Comparison of ENCODE assay signal across 16 cellular contexts in the genomic region with DNA sequence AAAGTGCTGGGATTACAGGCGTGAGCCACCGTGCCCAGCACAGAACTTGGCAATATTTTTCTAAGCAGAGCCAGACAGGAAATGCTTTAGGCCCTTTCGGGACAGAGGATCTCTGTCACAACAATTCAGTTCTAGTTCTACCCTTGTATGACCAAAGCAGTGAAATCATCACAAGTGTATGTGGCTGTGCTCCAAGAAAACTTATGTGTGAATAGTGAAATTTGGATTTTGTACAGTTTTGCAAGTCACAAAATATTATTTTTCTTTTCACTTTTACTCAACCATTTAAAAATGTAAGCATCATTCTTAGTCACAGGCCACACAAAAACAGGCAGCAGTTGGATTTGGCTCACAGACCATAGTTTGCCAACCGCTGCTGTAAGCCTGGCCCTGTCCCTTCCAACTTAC. TPM values are rescaled to one million over a fixed set of nuclear protein-coding genes. Genes with fewer than 3 reads are reported as not detected.
A peak's percentile ranks its signal among the peaks of the same experiment; 100 is the strongest.
DNase-seq lines count a peak whose midpoint lies in the region; ATAC-seq lines count a peak whose summit lies in the region.
"Had no signal": no experiment of that assay in that cellular context is flagged by ENCODE, and none has a peak within 500 bp of the region (broad histone marks: within the 10 kb centered on the region; RNA-seq: fewer than 3 reads in every experiment).

No MANE protein-coding gene starts in this region.

- H3K14ac ChIP-seq in trophoblast cell (ENCODE audit: low read length) = no peak overlapping the region

- no peaks in the 10 kb centered on the region for H3K36me3 Mint-ChIP-seq in stimulated activated effector memory CD8-positive, alpha-beta T cell treated with anti-CD3 and anti-CD28 coated beads, Interleukin-12 subunit alpha, Interleukin-12 subunit beta, amount 100 ng/mL, for 72 hours
- H3K36me3 Mint-ChIP-seq: activated naive CD4-positive, alpha-beta T cell treated with anti-CD3 and anti-CD28 coated beads, Interleukin-2, amount 10 ng/mL, durations not matched to agents 7 days and 5 days; natural killer cell had no signal

- no peak overlapping the region for H2BK120ac ChIP-seq in trophoblast cell (ENCODE audit: insufficient read depth, low read length, poor library complexity)

- no peak overlapping the region for H3K27ac ChIP-seq in trophoblast cell (ENCODE audit: low read depth, low read length)
- H3K27ac ChIP-seq in right cardiac atrium (ENCODE audit: low read length) = no peak overlapping the region
- H3K27ac ChIP-seq: right lobe of liver had no signal

- no peak overlapping the region for H4K12ac ChIP-seq in trophoblast cell (ENCODE audit: low read depth, low read length)

- H3K4me1 ChIP-seq in trophoblast cell (ENCODE audit: control insufficient read depth in 1 of 2, insufficient read depth in 2 of 2, low read length in 2 of 2) (no peaks in the 10 kb centered on the region), right cardiac atrium (ENCODE audit: control insufficient read depth, insufficient read depth, low read length) (no peaks in the 10 kb centered on the region)
- H3K4me1 ChIP-seq: right lobe of liver had no signal

- H4K91ac ChIP-seq in trophoblast cell (ENCODE audit: low read depth, low read length) = no peak overlapping the region

- H4K8ac ChIP-seq in trophoblast cell (ENCODE audit: low read depth, low read length) = no peak overlapping the region

- H2AFZ ChIP-seq in trophoblast cell (ENCODE audit: insufficient read depth, low read length, poor library complexity) = no peak overlapping the region

- peak; percentile 96 for DNase-seq in EL
- peak; percentile 38 for DNase-seq in RPMI7951 (ENCODE audit: low read depth)
- peak; percentile 4 to 11 for DNase-seq in dermis microvascular lymphatic vessel endothelial cell (ENCODE audit: low read depth in 2 of 2)
- DNase-seq in trophoblast cell = peak; percentile 25 to 40
- no peak for DNase-seq in stimulated activated effector memory CD8-positive, alpha-beta T cell treated with anti-CD3 and anti-CD28 coated beads, Interleukin-12 subunit alpha, Interleukin-12 subunit beta, amount 100 ng/mL, for 72 hours (ENCODE audit: low spot score in 2 of 2)
- DNase-seq in occipital lobe (lab: John Stamatoyannopoulos, UW) = no peak
- no peak for DNase-seq in right cardiac atrium
- DNase-seq: activated naive CD4-positive, alpha-beta T cell treated with anti-CD3 and anti-CD28 coated beads, Interleukin-2, amount 10 ng/mL, durations not matched to agents 7 days and 5 days; glutamatergic neuron; left cardiac atrium; natural killer cell; NCI-H2171 treated with DMSO at 0.1 percent for 48 hours; right lobe of liver; T-helper 17 cell had no signal

- no peaks in the 10 kb centered on the region for H3K27me3 ChIP-seq in trophoblast cell (ENCODE audit: insufficient read depth, low read length)
- no peaks in the 10 kb centered on the region for H3K27me3 ChIP-seq in right cardiac atrium (ENCODE audit: control insufficient read depth, insufficient read depth)
- H3K27me3 ChIP-seq: right lobe of liver had no signal

- H2BK12ac ChIP-seq in trophoblast cell (ENCODE audit: low read length) = no peak overlapping the region

- H3K4me3 ChIP-seq in trophoblast cell (ENCODE audit: low read depth, low read length) (no peak overlapping the region), right cardiac atrium (ENCODE audit: low read length) (no peak overlapping the region)
- H3K4me3 ChIP-seq: right lobe of liver had no signal

- no peak overlapping the region for H2AK5ac ChIP-seq in trophoblast cell (ENCODE audit: low read length)

- WGBS in trophoblast cell (ENCODE audit: extremely low coverage, insufficient coverage, insufficient read length) = no CpG with 5 or more reads among the region's 4 CpGs
- 47% methylated on average over 4 of the region's 4 CpGs for WGBS in right cardiac atrium

- no peak overlapping the region for H2BK5ac ChIP-seq in trophoblast cell (ENCODE audit: low read depth, low read length, poor library complexity)

- H3K27ac Mint-ChIP-seq in stimulated activated effector memory CD8-positive, alpha-beta T cell treated with anti-CD3 and anti-CD28 coated beads, Interleukin-12 subunit alpha, Interleukin-12 subunit beta, amount 100 ng/mL, for 72 hours = no peak overlapping the region
- H3K27ac Mint-ChIP-seq: activated naive CD4-positive, alpha-beta T cell treated with anti-CD3 and anti-CD28 coated beads, Interleukin-2, amount 10 ng/mL, durations not matched to agents 7 days and 5 days; dendritic cell treated with granulocyte-macrophage colony-stimulating factor and Interleukin-4, amounts not matched to agents 40 ng/mL and 50 ng/mL, for 4 days; natural killer cell; T-helper 17 cell had no signal

- no peak overlapping the region for H3K4me2 ChIP-seq in trophoblast cell (ENCODE audit: low read length)

- H3K4ac ChIP-seq in trophoblast cell (ENCODE audit: low read depth, low read length) = no peak overlapping the region

- no peaks in the 10 kb centered on the region for H3K79me1 ChIP-seq in trophoblast cell (ENCODE audit: low read length)

- no peak for ATAC-seq in stimulated activated effector memory CD8-positive, alpha-beta T cell treated with anti-CD3 and anti-CD28 coated beads, Interleukin-12 subunit alpha, Interleukin-12 subunit beta, amount 100 ng/mL, for 72 hours
- no peak for ATAC-seq in right cardiac atrium
- no peak for ATAC-seq in GM19463 (IDR thresholded peaks at IDR 0.05; ENCODE audit: unreplicated experiment)
- ATAC-seq: left cardiac atrium, natural killer cell, right lobe of liver, T-helper 17 cell had no signal

- H3K18ac ChIP-seq in trophoblast cell (ENCODE audit: low read length) = no peak overlapping the region

- H3K9ac ChIP-seq in trophoblast cell (ENCODE audit: low read length) = no peak overlapping the region

- H3K9me3 ChIP-seq in trophoblast cell (ENCODE audit: insufficient read depth, low read depth, low read length) = no peaks in the 10 kb centered on the region
- no peaks in the 10 kb centered on the region for H3K9me3 ChIP-seq in right cardiac atrium (ENCODE audit: control insufficient read depth, low read length)
- H3K9me3 ChIP-seq: right lobe of liver had no signal

- no peaks in the 10 kb centered on the region for H3K9me3 Mint-ChIP-seq in stimulated activated effector memory CD8-positive, alpha-beta T cell treated with anti-CD3 and anti-CD28 coated beads, Interleukin-12 subunit alpha, Interleukin-12 subunit beta, amount 100 ng/mL, for 72 hours
- H3K9me3 Mint-ChIP-seq: activated naive CD4-positive, alpha-beta T cell treated with anti-CD3 and anti-CD28 coated beads, Interleukin-2, amount 10 ng/mL, durations not matched to agents 7 days and 5 days; dendritic cell treated with granulocyte-macrophage colony-stimulating factor and Interleukin-4, amounts not matched to agents 40 ng/mL and 50 ng/mL, for 4 days; natural killer cell had no signal

- intact Hi-C loops in right cardiac atrium (cut with DNase I) = no loop called here

- H3K79me2 ChIP-seq in trophoblast cell (ENCODE audit: control insufficient read depth, insufficient read depth, low read length, poor library complexity) = no peaks in the 10 kb centered on the region

- H3K4me1 Mint-ChIP-seq in stimulated activated effector memory CD8-positive, alpha-beta T cell treated with anti-CD3 and anti-CD28 coated beads, Interleukin-12 subunit alpha, Interleukin-12 subunit beta, amount 100 ng/mL, for 72 hours = no peaks in the 10 kb centered on the region
- H3K4me1 Mint-ChIP-seq: activated naive CD4-positive, alpha-beta T cell treated with anti-CD3 and anti-CD28 coated beads, Interleukin-2, amount 10 ng/mL, durations not matched to agents 7 days and 5 days; natural killer cell; T-helper 17 cell had no signal

- no peaks in the 10 kb centered on the region for H3K36me3 ChIP-seq in trophoblast cell (ENCODE audit: control insufficient read depth in 1 of 2, insufficient read depth in 2 of 2, low read length in 2 of 2)
- H3K36me3 ChIP-seq: right lobe of liver had no signal

- no peak overlapping the region for H3K4me3 Mint-ChIP-seq in stimulated activated effector memory CD8-positive, alpha-beta T cell treated with anti-CD3 and anti-CD28 coated beads, Interleukin-12 subunit alpha, Interleukin-12 subunit beta, amount 100 ng/mL, for 72 hours
- H3K4me3 Mint-ChIP-seq: activated naive CD4-positive, alpha-beta T cell treated with anti-CD3 and anti-CD28 coated beads, Interleukin-2, amount 10 ng/mL, durations not matched to agents 7 days and 5 days; dendritic cell treated with granulocyte-macrophage colony-stimulating factor and Interleukin-4, amounts not matched to agents 40 ng/mL and 50 ng/mL, for 4 days; natural killer cell; T-helper 17 cell had no signal

- H3K23ac ChIP-seq in trophoblast cell (ENCODE audit: low read length) = no peak overlapping the region

RNA-seq across cellular contexts. Expression of gene PRUNE2, which starts 20.4 kb away (rescaled TPM):
- total RNA-seq in RPMI7951 (2014; rRNA removed; shearing (Covaris generic)) = 0.10 and 0.12 TPM in 2 replicates
- 10.8 and 22.5 TPM in 2 replicates for total RNA-seq in dermis microvascular lymphatic vessel endothelial cell
- polyA plus RNA-seq in trophoblast cell (2013) = 0.85 and 0.90 TPM in 2 replicates
- total RNA-seq in occipital lobe = 13.4 TPM
- 10 to 100 TPM; 30.5 to 49.1 (median 42.5) TPM for total RNA-seq in right cardiac atrium
- 11.7 TPM for polyA plus RNA-seq in right cardiac atrium

Comparison
In these comparisons a context has a peak if more than half of its experiments do, and no peak if none do; other contexts are left out.
1. DNase-seq: peak in EL (single experiment), RPMI7951 (single experiment), dermis microvascular lymphatic vessel endothelial cell (2 of 2) and trophoblast cell (2 of 2); none in stimulated activated effector memory CD8-positive, alpha-beta T cell treated with anti-CD3 and anti-CD28 coated beads, Interleukin-12 subunit alpha, Interleukin-12 subunit beta, amount 100 ng/mL, for 72 hours (0 of 2), occipital lobe (single experiment) and right cardiac atrium (0 of 3).
2. RNA of gene PRUNE2, which starts 20.4 kb away (total RNA-seq): 30.5 to 49.1 TPM in right cardiac atrium, 13.4 TPM in occipital lobe (single experiment) and 10.8 to 22.5 TPM in dermis microvascular lymphatic vessel endothelial cell; 0.10 to 0.12 TPM in RPMI7951; every median in the first group is over 10 times any median in the second.